In the genomic region with DNA sequence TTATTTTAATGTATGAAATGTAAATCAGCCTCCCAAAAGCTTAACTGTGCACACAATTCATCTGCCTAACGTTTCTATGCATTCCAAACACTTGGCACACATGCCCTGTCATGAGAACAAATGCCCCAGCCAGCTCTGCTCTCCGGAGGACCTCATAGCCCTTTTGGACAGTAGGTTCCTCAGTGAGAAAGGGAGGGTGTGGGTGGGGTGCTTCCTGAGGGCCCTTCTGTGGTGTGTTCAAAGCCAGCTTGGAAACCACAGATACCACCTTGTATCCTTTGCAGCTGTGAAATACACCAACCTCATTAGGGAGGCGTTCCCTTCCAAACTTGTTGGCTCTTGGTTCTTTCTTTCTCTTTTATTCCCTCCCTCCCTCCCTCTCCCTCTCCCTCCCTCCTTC, we compare ENCODE assay signal across 9 cellular contexts.
DNase-seq lines count a peak whose midpoint lies in the region; ATAC-seq and TF ChIP-seq lines count a peak whose summit lies in the region.
"Had no signal": no experiment of that assay in that cellular context is flagged by ENCODE, and none has a peak within 500 bp of the region (broad histone marks: within the 10 kb centered on the region; RNA-seq: fewer than 3 reads in every experiment).

No MANE protein-coding gene starts in this region.

- peak; percentile 22 for DNase-seq in activated CD4-positive, alpha-beta T cell treated with anti-CD3 and anti-CD28 coated beads for 48 hours
- DNase-seq in activated CD4-positive, alpha-beta T cell treated with anti-CD3 and anti-CD28 coated beads, Interleukin-2, amount 50 U/mL, for 1 hour = no peak
- DNase-seq in activated CD8-positive, alpha-beta T cell treated with anti-CD3 and anti-CD28 coated beads, Interleukin-2, amount 10 ng/mL, durations not matched to agents 7 days and 5 days = peak; percentile 78
- DNase-seq in natural killer cell = no peak
- no peak for DNase-seq in amygdala (lab: John Stamatoyannopoulos, UW)
- no peak for DNase-seq in AG08395 (ENCODE audit: low spot score)
- DNase-seq: aorta had no signal

- TF ChIP-seq CTCF in natural killer cell (IDR thresholded peaks at IDR 0.05) = no peak

- H3K4me1 Mint-ChIP-seq in activated CD8-positive, alpha-beta T cell treated with anti-CD3 and anti-CD28 coated beads, Interleukin-2, amount 10 ng/mL, durations not matched to agents 7 days and 5 days (ENCODE audit: low read depth) = peaks cover 30% of the 10 kb centered on the region
- peaks cover 34 to 35% of the 10 kb centered on the region in 2 donors for H3K4me1 Mint-ChIP-seq in natural killer cell

- POLR2A ChIA-PET in activated CD8-positive, alpha-beta T cell treated with anti-CD3 and anti-CD28 coated beads, Interleukin-2, amount 10 ng/mL, durations not matched to agents 7 days and 5 days (lab: Charles Lee) = no interaction called here

- H3K4me3 Mint-ChIP-seq in activated CD8-positive, alpha-beta T cell treated with anti-CD3 and anti-CD28 coated beads, Interleukin-2, amount 10 ng/mL, durations not matched to agents 7 days and 5 days = peak overlapping the region; percentile 74
- peak overlapping the region; percentile 86 for H3K4me3 Mint-ChIP-seq in natural killer cell

- CTCF ChIA-PET in activated CD8-positive, alpha-beta T cell treated with anti-CD3 and anti-CD28 coated beads, Interleukin-2, amount 10 ng/mL, durations not matched to agents 7 days and 5 days (lab: Charles Lee) = interaction anchor here (0.9 to 1.2 kb wide), 2 partner anchors 13 to 203 kb away, joined by 3 to 5 read pairs; no protein-coding TSS in a partner anchor

- ATAC-seq in HG03025 (IDR thresholded peaks at IDR 0.05; ENCODE audit: low FRiP score, unreplicated experiment) = peak; percentile 73
- peak; percentile 87 for ATAC-seq in activated CD8-positive, alpha-beta T cell treated with anti-CD3 and anti-CD28 coated beads, Interleukin-2, amount 10 ng/mL, durations not matched to agents 7 days and 5 days
- ATAC-seq in natural killer cell = peak; percentile 54 to 87 (median 55)
- no peak for ATAC-seq in GM21423 (IDR thresholded peaks at IDR 0.05; ENCODE audit: unreplicated experiment)

- peaks cover 79% of the 10 kb centered on the region for H3K27me3 Mint-ChIP-seq in activated CD8-positive, alpha-beta T cell treated with anti-CD3 and anti-CD28 coated beads, Interleukin-2, amount 10 ng/mL, durations not matched to agents 7 days and 5 days (ENCODE audit: low read depth)
- peaks cover 44 to 46% of the 10 kb centered on the region in 2 donors for H3K27me3 Mint-ChIP-seq in natural killer cell (ENCODE audit: low read depth in 2 of 2)

- intact Hi-C loops in natural killer cell (cut with micrococcal nuclease) = no loop called here

- no peaks in the 10 kb centered on the region for H3K9me3 Mint-ChIP-seq in activated CD8-positive, alpha-beta T cell treated with anti-CD3 and anti-CD28 coated beads, Interleukin-2, amount 10 ng/mL, durations not matched to agents 7 days and 5 days (ENCODE audit: insufficient read depth)
- no peaks in the 10 kb centered on the region for H3K9me3 Mint-ChIP-seq in natural killer cell

- H3K27ac Mint-ChIP-seq in activated CD8-positive, alpha-beta T cell treated with anti-CD3 and anti-CD28 coated beads, Interleukin-2, amount 10 ng/mL, durations not matched to agents 7 days and 5 days = peak overlapping the region; percentile 78
- H3K27ac Mint-ChIP-seq in natural killer cell = peak overlapping the region in 1 of 2 donors; percentile 33

- no peaks in the 10 kb centered on the region for H3K36me3 Mint-ChIP-seq in activated CD8-positive, alpha-beta T cell treated with anti-CD3 and anti-CD28 coated beads, Interleukin-2, amount 10 ng/mL, durations not matched to agents 7 days and 5 days (ENCODE audit: low read depth)
- no peaks in the 10 kb centered on the region for H3K36me3 Mint-ChIP-seq in natural killer cell

Comparison
In these comparisons a context has a peak if more than half of its experiments do, and no peak if none do; other contexts are left out.
1. DNase-seq: peak in activated CD4-positive, alpha-beta T cell treated with anti-CD3 and anti-CD28 coated beads for 48 hours (single experiment) and activated CD8-positive, alpha-beta T cell treated with anti-CD3 and anti-CD28 coated beads, Interleukin-2, amount 10 ng/mL, durations not matched to agents 7 days and 5 days (single experiment); none in activated CD4-positive, alpha-beta T cell treated with anti-CD3 and anti-CD28 coated beads, Interleukin-2, amount 50 U/mL, for 1 hour (single experiment), natural killer cell (single experiment), amygdala (0 of 56) and AG08395 (single experiment).